Comparison of ENCODE assay signal across 20 cellular contexts in the genomic region with DNA sequence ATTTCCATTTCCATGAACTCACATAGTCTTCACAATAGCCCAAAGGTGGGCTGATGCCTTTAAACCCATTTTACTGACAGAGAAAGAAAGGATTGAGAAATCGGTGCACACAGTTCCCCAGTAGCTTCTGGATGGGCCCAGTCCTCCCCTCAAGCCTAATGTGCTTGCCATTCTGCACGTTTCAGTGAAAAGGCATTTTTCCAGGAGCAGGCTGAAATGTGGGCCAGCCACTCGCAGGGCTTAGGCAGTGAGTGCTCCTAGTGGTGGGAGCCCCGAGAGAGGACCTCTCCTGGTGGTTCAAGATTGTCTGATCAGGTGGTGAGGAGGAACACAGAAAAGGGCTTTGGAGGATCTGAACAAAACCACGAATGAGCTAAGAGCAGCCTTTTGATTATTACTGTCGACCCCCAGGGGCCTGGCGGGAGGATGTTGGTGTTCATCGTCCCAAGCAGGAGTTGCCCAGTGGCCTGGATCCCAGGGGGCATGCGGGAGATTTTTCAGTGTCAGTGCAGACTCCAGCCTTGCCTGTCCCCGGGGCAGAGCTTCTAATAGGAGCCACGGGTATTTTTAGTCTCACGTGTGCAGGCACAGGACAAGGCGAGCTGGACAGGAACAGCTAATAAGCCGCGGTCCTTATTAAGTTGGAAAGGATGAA. TPM values are rescaled to one million over a fixed set of nuclear protein-coding genes. Genes with fewer than 3 reads are reported as not detected.
DNase-seq lines count a peak whose midpoint lies in the region; ATAC-seq and TF ChIP-seq lines count a peak whose summit lies in the region.
"Had no signal": no experiment of that assay in that cellular context is flagged by ENCODE, and none has a peak within 500 bp of the region (broad histone marks: within the 10 kb centered on the region; RNA-seq: fewer than 3 reads in every experiment).

No MANE protein-coding gene starts in this region.

- no peak for TF ChIP-seq POLR2A in heart left ventricle (IDR thresholded peaks at IDR 0.05)

- H3K36me3 ChIP-seq in heart left ventricle = no peaks in the 10 kb centered on the region
- H3K36me3 ChIP-seq: MG63 had no signal

- peak; percentile 84 to 90 (median 87) for ATAC-seq in heart left ventricle
- ATAC-seq in HG02884 (IDR thresholded peaks at IDR 0.05; ENCODE audit: unreplicated experiment) = no peak

- no peaks in the 10 kb centered on the region for H3K9me3 ChIP-seq in heart left ventricle
- H3K9me3 ChIP-seq: MG63, SK-N-SH had no signal

- intact Hi-C loops in heart left ventricle (cut with DNase I) (loop anchor here in 1 of 10 donors (10.0 kb wide), 1 partner anchor 95 kb away; no protein-coding TSS in a partner anchor), cardiac septum (cut with DNase I) (no loop called here)

- H3K4me1 ChIP-seq in heart left ventricle = peaks cover 0 to 22% (median 0%) of the 10 kb centered on the region in 12 donors

- H3K27ac ChIP-seq in heart left ventricle = peak overlapping the region in 9 of 12 donors; percentile 33 to 73 (median 67)
- no peak overlapping the region for H3K27ac ChIP-seq in coronary artery
- H3K27ac ChIP-seq: PC-9 had no signal

- peak in 3 of 5 donors; percentile 39 to 67 (median 52) for DNase-seq in heart left ventricle
- no peak for DNase-seq in cardiac septum (ENCODE audit: low spot score)
- peak; percentile 55 for DNase-seq in coronary artery (ENCODE audit: low spot score)
- DNase-seq in mesenteric fat pad (ENCODE audit: low spot score) = peak; percentile 45
- no peak for DNase-seq in midbrain (lab: John Stamatoyannopoulos, UW)
- DNase-seq in kidney tubule cell (ENCODE audit: low spot score) = no peak
- DNase-seq: DMS53, EL, Kasumi-1, MG63, NCI-H1048, NCI-H1417 treated with DMSO at 0.1 percent for 48 hours, NCI-H187, PC-9, RPMI8226, SIG-M5, SK-N-SH had no signal

- TF ChIP-seq CTCF in heart left ventricle (IDR thresholded peaks at IDR 0.05) (no peak), coronary artery (IDR thresholded peaks at IDR 0.05) (no peak)

- H3K4me3 ChIP-seq in heart left ventricle (no peak overlapping the region), coronary artery (no peak overlapping the region)
- H3K4me3 ChIP-seq: MG63, PC-9 had no signal

- WGBS in heart left ventricle, 4 donors = 47 to 57% (median 52%) methylated on average over 11 to 15 of the region's 15 CpGs

- no peaks in the 10 kb centered on the region for H3K27me3 ChIP-seq in heart left ventricle
- H3K27me3 ChIP-seq: MG63 had no signal

RNA-seq across cellular contexts. Expression of a gene that starts 8.7 kb away (rescaled TPM):
- 10 to 100 TPM in 3 of 9 donors, 1 to 10 TPM in 6; 5.7 to 22.5 (median 8.7) TPM for total RNA-seq in heart left ventricle
- 1 to 10 TPM; 1.4 to 2.6 TPM for polyA plus RNA-seq in heart left ventricle
- total RNA-seq in cardiac septum = 3.9 TPM
- not detected for total RNA-seq in mesenteric fat pad
- total RNA-seq: H1, NCI-H460, PC-9 had no signal
- polyA plus RNA-seq: H1 had no signal

Comparison
In these comparisons a context has a peak if more than half of its experiments do, and no peak if none do; other contexts are left out.
1. DNase-seq: peak in heart left ventricle (3 of 5), coronary artery (single experiment) and mesenteric fat pad (single experiment); none in cardiac septum (single experiment), midbrain (single experiment) and kidney tubule cell (single experiment).
2. H3K27ac ChIP-seq: peak in heart left ventricle (9 of 12); none in coronary artery (0 of 2).